Comparison of ENCODE assay signal across 18 cellular contexts in the genomic region with DNA sequence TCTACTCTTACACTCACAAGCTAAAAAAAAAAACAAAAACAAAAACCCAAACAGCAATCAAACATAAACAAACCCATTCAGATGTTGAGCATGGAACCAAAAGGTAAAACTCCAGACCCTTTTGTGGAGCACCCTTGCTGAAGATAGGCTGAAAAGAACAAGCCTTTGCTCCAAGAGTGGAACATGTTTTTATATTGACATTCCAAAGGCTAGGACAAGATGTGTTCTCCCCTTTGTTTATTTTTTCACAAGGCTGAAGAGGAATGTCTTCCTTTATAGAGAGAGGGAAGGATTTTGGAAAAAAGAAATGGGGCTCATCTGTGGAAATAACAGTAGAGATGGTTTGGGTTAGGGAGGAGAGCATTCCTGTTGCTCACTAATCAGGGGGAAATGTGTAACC.
"Had no signal": no experiment of that assay in that cellular context is flagged by ENCODE, and none has a peak within 500 bp of the region (broad histone marks: within the 10 kb centered on the region; RNA-seq: fewer than 3 reads in every experiment).

No MANE protein-coding gene starts in this region.

- H3K4me3 Mint-ChIP-seq: activated CD8-positive, alpha-beta T cell treated with anti-CD3 and anti-CD28 coated beads for 36 hours; activated naive CD4-positive, alpha-beta T cell treated with anti-CD3 and anti-CD28 coated beads, Interleukin-2, amount 10 ng/mL, durations not matched to agents 7 days and 5 days; activated naive CD8-positive, alpha-beta T cell treated with anti-CD3 and anti-CD28 coated beads for 36 hours; activated T-cell treated with anti-CD3 and anti-CD28 coated beads, Interleukin-2, amount 50 U/mL, for 72 hours; T-cell had no signal

- H3K4me3 ChIP-seq: SK-N-MC had no signal

- DNase-seq: activated CD4-positive, alpha-beta T cell treated with anti-CD3 and anti-CD28 coated beads for 4 hours; activated CD8-positive, alpha-beta memory T cell treated with anti-CD3 and anti-CD28 coated beads, Interleukin-2, amount 50 U/mL, for 4 hours; activated CD8-positive, alpha-beta T cell treated with anti-CD3 and anti-CD28 coated beads for 36 hours; activated gamma-delta T cell treated with Interleukin-2 at 50 U/mL for 16 hours; activated naive CD4-positive, alpha-beta T cell treated with anti-CD3 and anti-CD28 coated beads, Interleukin-2, amount 10 ng/mL, durations not matched to agents 7 days and 5 days; activated naive CD8-positive, alpha-beta T cell treated with anti-CD3 and anti-CD28 coated beads for 36 hours; activated T-cell treated with anti-CD3 and anti-CD28 coated beads, Interleukin-2, amount 50 U/mL, for 72 hours; KG1; NCI-H1092; NCI-H1417; NCI-H2227 treated with DMSO at 0.1 percent for 48 hours; NCI-H524 treated with DMSO at 0.1 percent for 48 hours; NCI-H774; T-cell; T-helper 2 cell; T1000 had no signal

- H3K9me3 Mint-ChIP-seq: activated naive CD4-positive, alpha-beta T cell treated with anti-CD3 and anti-CD28 coated beads, Interleukin-2, amount 10 ng/mL, durations not matched to agents 7 days and 5 days; activated T-helper 2 cell treated with anti-CD3 and anti-CD28 coated beads, Interferon-gamma antibody, Interleukin-2, Interleukin-4, amounts not matched to agents 10 μg/mL and 5 μg/mL and 100 μg/mL, durations not matched to agents 14 hours and 24 hours and 36 hours had no signal

- H3K4me1 Mint-ChIP-seq: activated naive CD4-positive, alpha-beta T cell treated with anti-CD3 and anti-CD28 coated beads, Interleukin-2, amount 10 ng/mL, durations not matched to agents 7 days and 5 days; activated naive CD8-positive, alpha-beta T cell treated with anti-CD3 and anti-CD28 coated beads for 36 hours; T-cell had no signal

- ATAC-seq: activated CD8-positive, alpha-beta T cell treated with anti-CD3 and anti-CD28 coated beads for 36 hours; activated T-cell treated with anti-CD3 and anti-CD28 coated beads, Interleukin-2, amount 50 U/mL, for 72 hours; T-cell had no signal

- H3K27ac Mint-ChIP-seq: activated CD8-positive, alpha-beta T cell treated with anti-CD3 and anti-CD28 coated beads for 36 hours; activated naive CD4-positive, alpha-beta T cell treated with anti-CD3 and anti-CD28 coated beads, Interleukin-2, amount 10 ng/mL, durations not matched to agents 7 days and 5 days; activated naive CD8-positive, alpha-beta T cell treated with anti-CD3 and anti-CD28 coated beads for 36 hours; activated T-cell treated with anti-CD3 and anti-CD28 coated beads, Interleukin-2, amount 50 U/mL, for 72 hours; activated T-helper 2 cell treated with anti-CD3 and anti-CD28 coated beads, Interferon-gamma antibody, Interleukin-2, Interleukin-4, amounts not matched to agents 10 μg/mL and 5 μg/mL and 100 μg/mL, durations not matched to agents 14 hours and 24 hours and 36 hours; T-cell had no signal

- H3K36me3 Mint-ChIP-seq: activated naive CD4-positive, alpha-beta T cell treated with anti-CD3 and anti-CD28 coated beads, Interleukin-2, amount 10 ng/mL, durations not matched to agents 7 days and 5 days; activated naive CD8-positive, alpha-beta T cell treated with anti-CD3 and anti-CD28 coated beads for 36 hours; T-cell had no signal

- H3K27ac ChIP-seq: SK-N-MC had no signal
